Comparison of ENCODE assay signal across 9 cellular contexts in the genomic region with DNA sequence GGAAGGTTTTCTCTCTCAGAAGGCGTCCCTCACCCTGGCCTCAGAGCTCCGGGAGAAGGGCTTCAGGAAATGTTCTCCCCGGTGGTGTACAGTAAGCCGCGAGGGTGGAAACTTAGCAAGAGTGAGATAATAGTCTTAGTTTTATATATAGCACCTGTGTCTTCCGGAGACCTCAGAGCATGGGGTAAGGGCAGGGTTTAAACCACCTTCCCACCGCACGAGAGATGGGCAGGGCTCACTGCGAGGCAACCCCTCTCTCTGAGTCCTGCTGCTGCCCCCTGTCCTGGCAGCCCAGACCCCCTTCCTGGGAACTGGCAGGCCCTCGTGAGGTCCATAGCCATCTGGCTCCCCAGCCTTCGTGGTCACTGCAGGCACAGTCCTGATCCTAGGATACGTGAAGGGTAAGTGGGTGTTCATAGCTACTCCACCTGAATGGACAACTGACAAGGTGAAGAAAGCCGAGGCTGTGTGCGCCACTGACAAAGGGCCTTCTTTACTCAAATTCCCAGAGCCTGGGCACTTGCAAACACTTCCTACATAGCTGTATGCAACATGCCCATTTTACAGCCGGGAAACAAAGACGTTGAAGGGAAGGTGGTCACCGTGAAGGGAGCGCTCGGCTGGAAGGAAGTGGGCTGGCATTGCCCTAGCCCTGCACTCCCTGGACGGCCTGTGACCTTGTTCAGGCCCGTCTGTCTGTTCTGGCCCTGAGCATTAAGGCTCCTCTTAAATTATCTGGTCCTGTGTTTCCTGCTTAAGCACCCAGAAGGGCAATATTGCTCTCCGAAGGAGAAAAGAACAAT. TPM values are rescaled to one million over a fixed set of nuclear protein-coding genes. Genes with fewer than 3 reads are reported as not detected.
DNase-seq lines count a peak whose midpoint lies in the region; ATAC-seq, FAIRE-seq and TF ChIP-seq lines count a peak whose summit lies in the region.
"Had no signal": no experiment of that assay in that cellular context is flagged by ENCODE, and none has a peak within 500 bp of the region (broad histone marks: within the 10 kb centered on the region; RNA-seq: fewer than 3 reads in every experiment).

No MANE protein-coding gene starts in this region.

- intact Hi-C loops in CD4-positive, alpha-beta T cell (cut with DNase I, micrococcal nuclease): loop anchor here (1.0 to 5.0 kb wide), 4 partner anchors 12 to 115 kb away; no protein-coding TSS in a partner anchor
- intact Hi-C loops in GM12878 (cut with micrococcal nuclease; ENCODE audit: unreplicated experiment): loop anchor here (1.0 to 2.0 kb wide), 2 partner anchors 21 to 116 kb away; no protein-coding TSS in a partner anchor
- intact Hi-C loops in uterus (cut with DNase I; ENCODE audit: low total_unique reads): no loop called here
- intact Hi-C loops in tibial artery (cut with DNase I; ENCODE audit: low total_unique reads): no loop called here

- H3K4me3 Mint-ChIP-seq in CD4-positive, alpha-beta T cell: peak overlapping the region; percentile 86

- ATAC-seq in CD4-positive, alpha-beta T cell (ENCODE audit: poor library complexity): peak; percentile 57
- peak; percentile 87 for ATAC-seq in GM19463 (IDR thresholded peaks at IDR 0.05; ENCODE audit: unreplicated experiment)
- peak; percentile 74 for ATAC-seq in HG03520 (IDR thresholded peaks at IDR 0.05; ENCODE audit: unreplicated experiment)
- ATAC-seq in GM12878: peak; percentile 93
- ATAC-seq in left lobe of liver: no peak

- peaks cover 11% of the 10 kb centered on the region for H3K27me3 Mint-ChIP-seq in CD4-positive, alpha-beta T cell

- peak in 1 of 2 experiments; percentile 44; a peak in 1 of 4 replicates for TF ChIP-seq EP300 in GM12878 (IDR thresholded peaks at IDR 0.05; ENCODE audit: borderline replicate concordance in 1 of 2, control insufficient read depth in 1 of 2, low read depth in 2 of 2, low read length in 2 of 2)

- CTCF ChIA-PET in CD4-positive, alpha-beta T cell (lab: Charles Lee): interaction anchor here (0.7 to 1.4 kb wide), 6 partner anchors 16 to 48 kb away, joined by 3 to 4 read pairs (median 4); a partner anchor contains a TSS
- CTCF ChIA-PET in GM12878 (lab: Yijun Ruan, JAX): interaction anchor here (0.9 to 2.7 kb wide), 16 partner anchors 8 to 115 kb away, joined by 3 to 20 read pairs (median 4); a partner anchor contains a TSS

- peaks cover 98% of the 10 kb centered on the region for H3K4me1 Mint-ChIP-seq in CD4-positive, alpha-beta T cell (ENCODE audit: low read depth)

- H3K79me2 ChIP-seq in GM12878 (ENCODE audit: control insufficient read depth, insufficient read depth, low read length): peaks cover 45% of the 10 kb centered on the region

- in situ Hi-C loops in GM12878 (cut with MboI): no loop called here

- H3K9me3 Mint-ChIP-seq in CD4-positive, alpha-beta T cell: peaks cover 2% of the 10 kb centered on the region

- no peaks in the 10 kb centered on the region for H4K20me1 ChIP-seq in GM12878 (ENCODE audit: control insufficient read depth, insufficient read depth)

- H3K36me3 Mint-ChIP-seq in CD4-positive, alpha-beta T cell (ENCODE audit: low read depth): peaks cover 88% of the 10 kb centered on the region

- H3K4me1 ChIP-seq in GM12878 (ENCODE audit: control insufficient read depth, insufficient read depth, low read length) (peaks cover 27% of the 10 kb centered on the region), uterus (peaks cover 3 to 18% of the 10 kb centered on the region in 2 donors), tibial artery (peaks cover 0 to 5% (median 4%) of the 10 kb centered on the region in 4 donors)

- no peak overlapping the region for H2AFZ ChIP-seq in GM12878 (ENCODE audit: control insufficient read depth, low read depth, low read length)

- TF ChIP-seq CTCF in CD4-positive, alpha-beta T cell (IDR thresholded peaks at IDR 0.05): no peak
- TF ChIP-seq CTCF in GM12878 (IDR thresholded peaks at IDR 0.05 in 2 of 3, conservative IDR thresholded peaks at IDR 0.05 in 1 of 3; ENCODE audit: control insufficient read depth in 2 of 3, extremely low read depth in 1 of 3, insufficient read depth in 1 of 3, low read depth in 3 of 3, low read length in 3 of 3) (no peak), uterus (IDR thresholded peaks at IDR 0.05) (no peak), tibial artery (IDR thresholded peaks at IDR 0.05) (no peak)

- H3K27ac Mint-ChIP-seq in CD4-positive, alpha-beta T cell: peak overlapping the region; percentile 95

- WGBS in GM12878 (ENCODE audit: insufficient coverage, insufficient replicate concordance, low lambda C conversion rate, missing lambda C conversion rate): 17% methylated on average over 22 of the region's 22 CpGs

- BruUV-seq in GM12878 (replicated peaks; lab: Mats Ljungman, UMichigan): no TSS peak

- H3K4me2 ChIP-seq in GM12878 (ENCODE audit: control insufficient read depth, insufficient read depth): peak overlapping the region; percentile 60

- SMC1A ChIA-PET in GM12878 (lab: Charles Lee; ENCODE audit: uncharacterized antibody, unreplicated experiment): interaction anchor here (0.6 to 3.2 kb wide), 19 partner anchors 9 to 117 kb away, joined by 3 to 21 read pairs (median 5); a partner anchor contains a TSS

- POLR2A ChIA-PET in CD4-positive, alpha-beta T cell (lab: Charles Lee): interaction anchor here (0.7 to 2.6 kb wide), 12 partner anchors 13 to 228 kb away, joined by 3 to 13 read pairs (median 4); a partner anchor contains a TSS
- POLR2A ChIA-PET in GM12878 (lab: Charles Lee): interaction anchor here (0.7 to 1.8 kb wide), 5 partner anchors 9 to 22 kb away, joined by 3 to 6 read pairs (median 4); no protein-coding TSS in a partner anchor

- FAIRE-seq in GM12878 (lab: Jason Lieb, UNC): peak; percentile 27

- no peaks in the 10 kb centered on the region for H3K27me3 ChIP-seq in CD4-positive, alpha-beta T cell (ENCODE audit: control insufficient read depth, insufficient read depth, low read length)
- no peaks in the 10 kb centered on the region for H3K27me3 ChIP-seq in GM12878 (replicated peaks in 1 of 2; ENCODE audit: control insufficient read depth in 2 of 2, insufficient read depth in 2 of 2, low read length in 1 of 2)
- H3K27me3 ChIP-seq in uterus: no peaks in the 10 kb centered on the region
- no peaks in the 10 kb centered on the region for H3K27me3 ChIP-seq in tibial artery

- H3K9ac ChIP-seq in GM12878 (ENCODE audit: control insufficient read depth, insufficient read depth, low read length): peak overlapping the region; percentile 30

- RAD21 ChIA-PET in GM12878 (lab: Charles Lee; ENCODE audit: unreplicated experiment): interaction anchor here (0.9 to 2.3 kb wide), 11 partner anchors 14 to 116 kb away, joined by 3 to 10 read pairs (median 4); a partner anchor contains a TSS

- peak overlapping the region; percentile 74 for H3K27ac ChIP-seq in CD4-positive, alpha-beta T cell (ENCODE audit: low read depth, low read length)
- peak overlapping the region; percentile 43 for H3K27ac ChIP-seq in GM12878 (ENCODE audit: control insufficient read depth, insufficient read depth)
- H3K27ac ChIP-seq in uterus: peak overlapping the region; percentile 55 to 99
- H3K27ac ChIP-seq in tibial artery: no peak overlapping the region

- DNase-seq in CD4-positive, alpha-beta T cell: peak in 7 of 10 experiments; percentile 28 to 55 (median 42)
- no peak for DNase-seq in GM12878 (ENCODE audit: low read depth, low spot score)
- no peak for DNase-seq in uterus
- DNase-seq in SHP77 treated with DMSO at 0.1 percent for 48 hours (lab: John Stamatoyannopoulos, UW): no peak
- DNase-seq in tibial artery: no peak
- no peak for DNase-seq in left lobe of liver (ENCODE audit: low spot score)

- peaks cover 5% of the 10 kb centered on the region for H3K9me3 ChIP-seq in CD4-positive, alpha-beta T cell (ENCODE audit: control insufficient read depth, low read length)
- H3K9me3 ChIP-seq in GM12878 (replicated peaks; ENCODE audit: control insufficient read depth, insufficient read depth, low read length) (peaks cover 8% of the 10 kb centered on the region), uterus (no peaks in the 10 kb centered on the region), tibial artery (no peaks in the 10 kb centered on the region)

- TF ChIP-seq POLR2A in GM12878 (IDR thresholded peaks at IDR 0.05; ENCODE audit: low read depth, low read length) (0 out of 2 replicates have a peak, but pooled peaks have one; percentile 13), uterus (IDR thresholded peaks at IDR 0.05) (no peak)

- H3K4me3 ChIP-seq in GM12878 (peak overlapping the region; percentile 50; the same call in 1 of the 2 replicates), uterus (no peak overlapping the region), tibial artery (no peak overlapping the region)
- H3K4me3 ChIP-seq: lung had no signal

- H3K36me3 ChIP-seq in GM12878 (ENCODE audit: control insufficient read depth in 2 of 2, insufficient read depth in 2 of 2, low read length in 1 of 2) (peaks cover 1 to 10% of the 10 kb centered on the region in 2 experiments; a peak in 2 of 4 replicates), uterus (no peaks in the 10 kb centered on the region), tibial artery (no peaks in the 10 kb centered on the region)

- no peak for TF ChIP-seq RAD21 in GM12878 (IDR thresholded peaks at IDR 0.05; ENCODE audit: insufficient read depth, low read depth, low read length)

TF ChIP-seq in GM12878, 131 proteins besides CTCF, POLR2A, EP300 and RAD21 (continues in another document):
- TF ChIP-seq HDGF (IDR thresholded peaks at IDR 0.05) (no peak), NRF1 (conservative IDR thresholded peaks at IDR 0.05; ENCODE audit: low read depth, low read length) (no peak), ETV6 (conservative IDR thresholded peaks at IDR 0.05 in 1 of 2, IDR thresholded peaks at IDR 0.05 in 1 of 2; ENCODE audit: borderline replicate concordance in 1 of 2, low read depth in 1 of 2) (no peak; a peak in 1 of 4 replicates)

RNA-seq across cellular contexts. Expression of a gene that starts 26.9 kb away (rescaled TPM):
- total RNA-seq in CD4-positive, alpha-beta T cell: 100 to 1,000 TPM; 565 to 583 TPM
- total RNA-seq in GM12878 (2013; cell fraction: nucleolus; rRNA removed): 128 and 140 TPM in 2 replicates
- total RNA-seq in GM12878 (2014; rRNA removed) (16.5 and 17.5 TPM in 2 replicates), GM12878 (2014; rRNA removed; fragmentation: Illumina TruSeq; extraction: Trizol) (14.2 and 14.6 TPM in 2 replicates), GM12878 (2021) (34.4 and 38.7 TPM in 2 replicates), uterus (100 to 1,000 TPM in 1 of 4 donors, 10 to 100 TPM in 3; 29.7 to 117 (median 44.9) TPM), left lobe of liver (3.1 TPM)
- polyA plus RNA-seq in GM12878 (2011; ENCODE audit: low read depth): 4.5 TPM
- polyA plus RNA-seq in GM12878 (2011; rRNA removed) (8.8 and 11.6 TPM in 2 replicates), GM12878 (2014; fragmentation: Illumina TruSeq; extraction: Trizol) (8.8 and 14.7 TPM in 2 replicates), GM12878 (2014; fragmentation: Nextera tagmentation; extraction: Ambion mirVana) (1 to 10 TPM; 1.3 TPM), GM12878 (2014; rRNA removed) (20.3 and 20.9 TPM in 2 replicates), GM12878 (2016; fragmentation: Nextera tagmentation; extraction: Ambion mirVana) (1 to 10 TPM; 2.2 to 5.2 TPM)
- polyA plus RNA-seq in GM12878 (2011; cell fraction: cytosol; rRNA removed): 12.4 and 12.8 TPM in 2 replicates
- 20.1 and 27.3 TPM in 2 replicates for polyA plus RNA-seq in GM12878 (2011; cell fraction: nucleus; rRNA removed)
- 10.6 and 14.4 TPM in 2 replicates for polyA plus RNA-seq in GM12878 (2012)
- polyA minus RNA-seq in GM12878 (2011; rRNA and poly(A)+ RNA removed): 18.1 and 33.2 TPM in 2 replicates
- polyA minus RNA-seq in GM12878 (2011; cell fraction: cytosol; rRNA and poly(A)+ RNA removed): 11.4 and 12.6 TPM in 2 replicates
- 28.3 and 47.7 TPM in 2 replicates for polyA minus RNA-seq in GM12878 (2011; cell fraction: nucleus; rRNA and poly(A)+ RNA removed)

Comparison
In these comparisons a context has a peak if more than half of its experiments do, and no peak if none do; other contexts are left out.
1. DNase-seq: peak in CD4-positive, alpha-beta T cell (7 of 10); none in GM12878 (single experiment), uterus (0 of 2), SHP77 treated with DMSO at 0.1 percent for 48 hours (single experiment), tibial artery (0 of 2) and left lobe of liver (single experiment).
2. H3K27ac ChIP-seq: peak in CD4-positive, alpha-beta T cell (single experiment), GM12878 (single experiment) and uterus (2 of 2); none in tibial artery (0 of 2).
3. RNA of a gene that starts 26.9 kb away (total RNA-seq): 565 to 583 TPM in CD4-positive, alpha-beta T cell; 29.7 to 117 TPM in uterus, 14.2 to 140 TPM in GM12878 and 3.1 TPM in left lobe of liver (single experiment); every median in the first group is over 4 times any median in the second.
4. intact Hi-C loops: an anchor here in CD4-positive, alpha-beta T cell (1.0 to 5.0 kb wide) and GM12878 (1.0 to 2.0 kb wide); none called in uterus and tibial artery.